11 cellular contexts compared by ENCODE assay signal in genomic region chr16:71900336-71900735, GRCh38. TPM values are rescaled to one million over a fixed set of nuclear protein-coding genes. Genes with fewer than 3 reads are reported as not detected.
A peak's percentile ranks its signal among the peaks of the same experiment; 100 is the strongest.
DNase-seq lines count a peak whose midpoint lies in the region; ATAC-seq and TF ChIP-seq lines count a peak whose summit lies in the region.
"Had no signal": no experiment of that assay in that cellular context is flagged by ENCODE, and none has a peak within 500 bp of the region (broad histone marks: within the 10 kb centered on the region; RNA-seq: fewer than 3 reads in every experiment).

No MANE protein-coding gene starts in this region.

- no peak overlapping the region for H2AK5ac ChIP-seq in trophoblast cell (ENCODE audit: low read length)

- H3K27ac ChIP-seq in OCI-LY1 (ENCODE audit: low read depth, low read length, poor library complexity, severe bottlenecking) (peak overlapping the region; percentile 4), trophoblast cell (ENCODE audit: low read depth, low read length) (no peak overlapping the region)
- H3K27ac ChIP-seq: SK-N-MC had no signal

- no peak overlapping the region for H3K18ac ChIP-seq in trophoblast cell (ENCODE audit: low read length)

- no peak overlapping the region for H2BK120ac ChIP-seq in trophoblast cell (ENCODE audit: insufficient read depth, low read length, poor library complexity)

- no peaks in the 10 kb centered on the region for H3K9me2 ChIP-seq in OCI-LY1 (ENCODE audit: low read depth, low read length)

- no peak overlapping the region for H4K8ac ChIP-seq in trophoblast cell (ENCODE audit: low read depth, low read length)

- H2BK5ac ChIP-seq in trophoblast cell (ENCODE audit: low read depth, low read length, poor library complexity): no peak overlapping the region

- no peak overlapping the region for H2BK12ac ChIP-seq in trophoblast cell (ENCODE audit: low read length)

- no CpG with 5 or more reads among the region's 4 CpGs for WGBS in trophoblast cell (ENCODE audit: extremely low coverage, insufficient coverage, insufficient read length)

- H3K4me3 ChIP-seq in OCI-LY1 (ENCODE audit: low read depth, low read length, poor library complexity, severe bottlenecking): no peak overlapping the region
- H3K4me3 ChIP-seq in epithelial cell of proximal tubule (ENCODE audit: low read depth, low read length): peak overlapping the region; percentile 7
- H3K4me3 ChIP-seq in trophoblast cell (ENCODE audit: low read depth, low read length): no peak overlapping the region
- H3K4me3 ChIP-seq: SK-N-MC had no signal

- H3K36me3 ChIP-seq in OCI-LY1 (ENCODE audit: insufficient read depth, low read length): peaks cover 36% of the 10 kb centered on the region
- peaks cover 0 to 8% of the 10 kb centered on the region in 2 experiments for H3K36me3 ChIP-seq in trophoblast cell (ENCODE audit: control insufficient read depth in 1 of 2, insufficient read depth in 2 of 2, low read length in 2 of 2)

- no peak for ATAC-seq in HG03571 (IDR thresholded peaks at IDR 0.05; ENCODE audit: unreplicated experiment)
- ATAC-seq: activated naive CD4-positive, alpha-beta T cell treated with anti-CD3 and anti-CD28 coated beads, Interleukin-2, amount 50 U/mL, for 72 hours had no signal

- H4K20me1 ChIP-seq in OCI-LY1 (ENCODE audit: insufficient read depth, low read length): peaks cover 5% of the 10 kb centered on the region; the same call in 1 of the 2 replicates

- H3K79me2 ChIP-seq in OCI-LY1 (ENCODE audit: insufficient read depth, low read length): peaks cover 99% of the 10 kb centered on the region
- H3K79me2 ChIP-seq in trophoblast cell (ENCODE audit: control insufficient read depth, insufficient read depth, low read length, poor library complexity): peaks cover 49% of the 10 kb centered on the region

- no peak for TF ChIP-seq CTCF in OCI-LY1 (IDR thresholded peaks at IDR 0.05; ENCODE audit: low read length)
- no peak for TF ChIP-seq CTCF in epithelial cell of proximal tubule (conservative IDR thresholded peaks at IDR 0.05; ENCODE audit: low read depth, low read length)

- H3K14ac ChIP-seq in trophoblast cell (ENCODE audit: low read length): no peak overlapping the region

- no peak overlapping the region for H3K23ac ChIP-seq in trophoblast cell (ENCODE audit: low read length)

- no peak overlapping the region for H4K91ac ChIP-seq in trophoblast cell (ENCODE audit: low read depth, low read length)

- DNase-seq in GDM1 (lab: John Stamatoyannopoulos, UW) (peak; percentile 7), epithelial cell of proximal tubule (ENCODE audit: low read depth) (no peak), trophoblast cell (peak in 1 of 2 donors; percentile 14), LoVo (ENCODE audit: low spot score) (no peak), D341Med (ENCODE audit: low spot score) (no peak), GM19238 (ENCODE audit: insufficient read length, low spot score) (no peak)
- DNase-seq: NCI-H2081 treated with DMSO at 0.1 percent for 48 hours had no signal

- H3K27me3 ChIP-seq in OCI-LY1 (ENCODE audit: insufficient read depth, low read length) (no peaks in the 10 kb centered on the region), trophoblast cell (ENCODE audit: insufficient read depth, low read length) (no peaks in the 10 kb centered on the region)

- no peaks in the 10 kb centered on the region for H3F3A ChIP-seq in OCI-LY1 (ENCODE audit: insufficient read depth, low read length)

- H2AFZ ChIP-seq in OCI-LY1 (ENCODE audit: low read length) (no peak overlapping the region), trophoblast cell (ENCODE audit: insufficient read depth, low read length, poor library complexity) (no peak overlapping the region)

- no peaks in the 10 kb centered on the region for H3K9me3 ChIP-seq in OCI-LY1 (ENCODE audit: low read length)
- H3K9me3 ChIP-seq in trophoblast cell (ENCODE audit: insufficient read depth, low read depth, low read length): no peaks in the 10 kb centered on the region

- H3K4me2 ChIP-seq in OCI-LY1 (ENCODE audit: low read length): peak overlapping the region; percentile 3; the same call in 1 of the 2 replicates
- no peak overlapping the region for H3K4me2 ChIP-seq in trophoblast cell (ENCODE audit: low read length)

- no peak overlapping the region for H4K12ac ChIP-seq in trophoblast cell (ENCODE audit: low read depth, low read length)

- no peak overlapping the region for H3K9ac ChIP-seq in OCI-LY1 (ENCODE audit: low read length)
- no peak overlapping the region for H3K9ac ChIP-seq in trophoblast cell (ENCODE audit: low read length)

- H3K79me1 ChIP-seq in trophoblast cell (ENCODE audit: low read length): peaks cover 8% of the 10 kb centered on the region

- H3K4ac ChIP-seq in trophoblast cell (ENCODE audit: low read depth, low read length): peak overlapping the region; percentile 97

- peaks cover 33% of the 10 kb centered on the region for H3K4me1 ChIP-seq in OCI-LY1 (ENCODE audit: insufficient read depth, low read length, severe bottlenecking)
- H3K4me1 ChIP-seq in trophoblast cell (ENCODE audit: control insufficient read depth in 1 of 2, insufficient read depth in 2 of 2, low read length in 2 of 2): peaks cover 0 to 2% of the 10 kb centered on the region in 2 experiments

RNA-seq across cellular contexts. Expression of gene IST1, which starts 5.0 kb away (rescaled TPM):
- total RNA-seq in epithelial cell of proximal tubule: 145 and 211 TPM in 2 replicates
- polyA plus RNA-seq in trophoblast cell (2013): 130 and 131 TPM in 2 replicates

RNA-seq across cellular contexts. Expression of gene ZNF821, which starts 16.4 kb away (rescaled TPM):
- total RNA-seq in epithelial cell of proximal tubule: 6.4 and 17.6 TPM in 2 replicates
- polyA plus RNA-seq in trophoblast cell (2013): 5.6 and 5.8 TPM in 2 replicates

RNA-seq across cellular contexts. Expression of gene ATXN1L, which starts 54.6 kb away (rescaled TPM):
- total RNA-seq in epithelial cell of proximal tubule: 9.5 and 12.2 TPM in 2 replicates
- 12.1 and 12.2 TPM in 2 replicates for polyA plus RNA-seq in trophoblast cell (2013)
